Comparison of ENCODE assay signal across 8 cellular contexts in genomic region chr10:79374312-79375191, GRCh38. TPM values are rescaled to one million over a fixed set of nuclear protein-coding genes. Genes with fewer than 3 reads are reported as not detected.
DNase-seq lines count a peak whose midpoint lies in the region; ATAC-seq, FAIRE-seq and TF ChIP-seq lines count a peak whose summit lies in the region.

No MANE protein-coding gene starts in this region.

- H3K4me1 ChIP-seq in MM.1S (ENCODE audit: low read length): peaks cover 12% of the 10 kb centered on the region
- H3K4me1 ChIP-seq in astrocyte (ENCODE audit: insufficient read depth, low read length): peaks cover 3% of the 10 kb centered on the region

- no peak overlapping the region for H3K27ac ChIP-seq in MM.1S (ENCODE audit: low read length)
- H3K27ac ChIP-seq in astrocyte (ENCODE audit: low read depth, low read length): no peak overlapping the region

- peak; percentile 54 for FAIRE-seq in astrocyte (lab: Jason Lieb, UNC)

- H3K27me3 ChIP-seq in MM.1S (replicated peaks; ENCODE audit: insufficient read depth, low read length) (no peaks in the 10 kb centered on the region), astrocyte (ENCODE audit: insufficient read depth, low read length) (no peaks in the 10 kb centered on the region)

- H3K9ac ChIP-seq in MM.1S (ENCODE audit: low read length): no peak overlapping the region
- H3K9ac ChIP-seq in astrocyte (ENCODE audit: low read length): no peak overlapping the region

- H3K4me2 ChIP-seq in MM.1S (ENCODE audit: low read depth, low read length) (no peak overlapping the region), astrocyte (ENCODE audit: low read length) (no peak overlapping the region)

- H3K36me3 ChIP-seq in MM.1S (replicated peaks; ENCODE audit: insufficient read depth, low read length) (no peaks in the 10 kb centered on the region), astrocyte (ENCODE audit: insufficient read depth, low read length) (no peaks in the 10 kb centered on the region)

- H3K9me3 ChIP-seq in MM.1S (replicated peaks; ENCODE audit: insufficient read depth, low read length) (no peaks in the 10 kb centered on the region), astrocyte (ENCODE audit: insufficient read depth, low read depth, low read length) (peaks cover 3% of the 10 kb centered on the region)

- no peaks in the 10 kb centered on the region for H3K9me2 ChIP-seq in MM.1S (replicated peaks; ENCODE audit: insufficient read depth, low read length)

- no peaks in the 10 kb centered on the region for H3K36me3 Mint-ChIP-seq in astrocyte (ENCODE audit: low read depth, unreplicated experiment)

- H3K27ac Mint-ChIP-seq in astrocyte (ENCODE audit: unreplicated experiment): peak overlapping the region; percentile 88

- no peak overlapping the region for H3K4me3 ChIP-seq in MM.1S (ENCODE audit: low read length)
- no peak overlapping the region for H3K4me3 ChIP-seq in astrocyte (ENCODE audit: insufficient read depth, low read depth, low read length)
- no peak overlapping the region for H3K4me3 ChIP-seq in skeletal muscle cell (ENCODE audit: low read depth, low read length)

- H2AFZ ChIP-seq in MM.1S (ENCODE audit: low read length): no peak overlapping the region
- no peak overlapping the region for H2AFZ ChIP-seq in astrocyte (ENCODE audit: low read depth, low read length)

- H3K79me2 ChIP-seq in MM.1S (ENCODE audit: low read length) (no peaks in the 10 kb centered on the region), astrocyte (ENCODE audit: insufficient read depth, low read length) (no peaks in the 10 kb centered on the region)

- H3F3A ChIP-seq in MM.1S (ENCODE audit: insufficient read depth, low read length): no peaks in the 10 kb centered on the region

- DNase-seq in activated gamma-delta T cell treated with Interleukin-2 at 50 U/mL for 16 hours (peak; percentile 77), activated gamma-delta T cell (lab: John Stamatoyannopoulos, UW) (no peak), MM.1S (peak; percentile 69), T-helper 9 cell (peak; percentile 77), astrocyte (ENCODE audit: low read depth) (peak; percentile 43), hippocampal formation (lab: John Stamatoyannopoulos, UW) (peak; percentile 35 to 70), skeletal muscle cell (ENCODE audit: low read depth) (peak; percentile 21)

- peak overlapping the region; percentile 56 for H3K4me3 Mint-ChIP-seq in astrocyte (ENCODE audit: unreplicated experiment)

- peaks cover 3% of the 10 kb centered on the region for H3K27me3 Mint-ChIP-seq in astrocyte (ENCODE audit: low read depth, unreplicated experiment)

- no peaks in the 10 kb centered on the region for H3K9me3 Mint-ChIP-seq in astrocyte (ENCODE audit: unreplicated experiment)

- TF ChIP-seq CTCF in MM.1S (IDR thresholded peaks at IDR 0.05; ENCODE audit: low read length) (peak; percentile 95), astrocyte (IDR thresholded peaks at IDR 0.05; ENCODE audit: insufficient read depth, low read depth, low read length) (peak; percentile 96)

- H3K4me1 Mint-ChIP-seq in astrocyte (ENCODE audit: low read depth, unreplicated experiment): peaks cover 11% of the 10 kb centered on the region

- no peak for ATAC-seq in HG02571 (IDR thresholded peaks at IDR 0.05; ENCODE audit: unreplicated experiment)

- H4K20me1 ChIP-seq in MM.1S (ENCODE audit: insufficient read depth, low read length): no peaks in the 10 kb centered on the region
- no peaks in the 10 kb centered on the region for H4K20me1 ChIP-seq in astrocyte (ENCODE audit: insufficient read depth, low read length)

RNA-seq across cellular contexts. Expression of gene PPIF, which starts 27.3 kb away (rescaled TPM):
- 25.3 and 31.7 TPM in 2 replicates for total RNA-seq in astrocyte
